ENCODE assay signal across 1 cellular context in the genomic region with DNA sequence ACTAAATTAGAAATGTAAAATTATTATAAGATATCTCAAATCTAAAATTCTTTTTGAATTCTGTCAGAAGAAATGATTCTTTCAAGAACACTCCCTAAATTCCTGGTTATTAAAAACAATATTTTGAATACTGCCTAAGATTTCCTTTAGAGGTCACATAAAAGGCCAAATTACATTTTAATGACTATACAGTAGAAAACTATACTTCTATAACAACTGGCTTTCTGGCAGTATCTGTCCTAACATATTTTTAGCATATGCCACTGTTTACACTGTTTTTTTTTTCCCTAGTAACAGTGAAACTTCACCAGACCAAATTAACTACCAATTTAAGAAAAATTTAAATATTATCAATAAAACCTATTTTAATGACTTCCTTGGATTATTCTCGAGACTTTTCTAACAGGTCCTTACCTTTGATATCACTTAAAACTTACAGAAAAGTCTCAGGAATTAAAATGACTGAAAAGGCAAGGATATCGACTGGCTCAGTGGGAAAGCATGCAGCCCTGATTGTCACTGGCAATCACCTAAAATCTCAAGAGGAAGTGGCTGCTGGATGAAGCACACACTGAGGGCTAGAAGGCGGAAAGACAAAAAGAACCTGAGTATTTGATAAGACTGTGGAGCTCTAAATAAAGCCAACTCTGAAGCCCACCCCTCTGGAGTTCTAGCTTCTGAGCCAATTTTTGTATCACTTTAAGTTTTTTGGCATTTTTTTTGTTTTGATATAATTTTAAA.
TF ChIP-seq lines count a peak whose summit lies in the region.

No MANE protein-coding gene starts in this region.

TF ChIP-seq in endothelial cell of umbilical vein, 7 proteins besides CTCF, POLR2A, EP300 and RAD21:
- peak; percentile 90 for TF ChIP-seq GATA2 (IDR thresholded peaks at IDR 0.05; ENCODE audit: insufficient read depth, insufficient read length, low read depth, low read length)
- TF ChIP-seq MYC (IDR thresholded peaks at IDR 0.05; ENCODE audit: low read depth, low read length): no peak
- no peak for TF ChIP-seq EZH2 (IDR thresholded peaks at IDR 0.05; ENCODE audit: borderline replicate concordance, low read depth, low read length, severe bottlenecking)
- TF ChIP-seq MAX (IDR thresholded peaks at IDR 0.05; ENCODE audit: insufficient read depth, insufficient read length): no peak
- no peak for TF ChIP-seq JUN (IDR thresholded peaks at IDR 0.05; ENCODE audit: borderline replicate concordance, insufficient read depth, insufficient read length, low read depth)
- peak; percentile 67 for TF ChIP-seq POLR2AphosphoS5 (IDR thresholded peaks at IDR 0.05; ENCODE audit: insufficient read depth, low read depth, low read length)
- TF ChIP-seq FOS (IDR thresholded peaks at IDR 0.05; ENCODE audit: borderline replicate concordance, insufficient read depth, low read length): peak; percentile 19
